In the genomic region with DNA sequence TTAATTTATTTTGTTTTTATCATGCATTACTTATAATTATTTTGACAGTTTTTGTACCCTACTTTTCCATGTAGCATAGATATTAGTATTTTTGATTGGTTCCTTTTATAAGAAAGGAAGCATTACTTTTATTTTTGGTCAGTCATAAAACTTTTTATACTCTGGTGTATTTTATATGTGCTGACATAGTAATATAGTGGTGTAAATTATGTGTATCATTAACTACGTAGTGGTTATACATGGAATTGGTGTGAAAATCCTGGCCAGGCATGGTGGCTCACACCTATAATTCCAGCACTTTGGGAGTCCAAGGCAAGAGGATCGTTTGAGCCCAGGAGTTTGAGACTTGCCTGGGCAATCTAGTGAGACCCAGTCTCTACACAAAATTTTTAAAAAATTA, we compare ENCODE assay signal across 19 cellular contexts. TPM values are rescaled to one million over a fixed set of nuclear protein-coding genes. Genes with fewer than 3 reads are reported as not detected.
DNase-seq lines count a peak whose midpoint lies in the region; ATAC-seq, FAIRE-seq and TF ChIP-seq lines count a peak whose summit lies in the region.
"Had no signal": no experiment of that assay in that cellular context is flagged by ENCODE, and none has a peak within 500 bp of the region (broad histone marks: within the 10 kb centered on the region; RNA-seq: fewer than 3 reads in every experiment).

No MANE protein-coding gene starts in this region.

- DNase-seq in A549 (ENCODE audit: low read depth in 1 of 2, low spot score in 1 of 2), result no peak
- no peak for DNase-seq in left colon
- DNase-seq in stimulated activated effector memory CD8-positive, alpha-beta T cell treated with anti-CD3 and anti-CD28 coated beads, Interleukin-12 subunit alpha, Interleukin-12 subunit beta, amount 100 ng/mL, for 72 hours (ENCODE audit: low spot score in 2 of 2), result no peak
- no peak for DNase-seq in 8988T
- no peak for DNase-seq in chondrocyte (ENCODE audit: low spot score)
- no peak for DNase-seq in nephron progenitor cell
- DNase-seq: AML-193; Caco-2; Calu3; CD4-positive, alpha-beta T cell; CD8-positive, alpha-beta T cell; DMS79 treated with DMSO at 0.1 percent for 48 hours; GF-D8 had no signal

- no peak overlapping the region for H3K4me2 ChIP-seq in A549
- H3K4me2 ChIP-seq: BLaER1 treated with 17β-estradiol and CSF1 and Interleukin-3, amounts not matched to agents 10 nM and 100 nM had no signal

- H3K9me3 ChIP-seq in A549, result no peaks in the 10 kb centered on the region
- H3K9me3 ChIP-seq: BLaER1 treated with 17β-estradiol and CSF1 and Interleukin-3, amounts not matched to agents 10 nM and 100 nM; Caco-2 had no signal

- no peak overlapping the region for H3K4me3 Mint-ChIP-seq in stimulated activated effector memory CD8-positive, alpha-beta T cell treated with anti-CD3 and anti-CD28 coated beads, Interleukin-12 subunit alpha, Interleukin-12 subunit beta, amount 100 ng/mL, for 72 hours
- H3K4me3 Mint-ChIP-seq in chondrocyte (ENCODE audit: unreplicated experiment), result no peak overlapping the region
- H3K4me3 Mint-ChIP-seq in nephron progenitor cell, result no peak overlapping the region
- H3K4me3 Mint-ChIP-seq: B cell; CD4-positive, alpha-beta T cell; CD8-positive, alpha-beta T cell had no signal

- peaks cover 81% of the 10 kb centered on the region for H3K36me3 Mint-ChIP-seq in stimulated activated effector memory CD8-positive, alpha-beta T cell treated with anti-CD3 and anti-CD28 coated beads, Interleukin-12 subunit alpha, Interleukin-12 subunit beta, amount 100 ng/mL, for 72 hours
- peaks cover 22% of the 10 kb centered on the region for H3K36me3 Mint-ChIP-seq in chondrocyte (ENCODE audit: low read depth)
- H3K36me3 Mint-ChIP-seq in nephron progenitor cell (ENCODE audit: low read depth), result peaks cover 21% of the 10 kb centered on the region

- 86% methylated on average over 2 of the region's 2 CpGs for WGBS in A549 (ENCODE audit: missing lambda C conversion rate)

- H3K4me1 Mint-ChIP-seq in stimulated activated effector memory CD8-positive, alpha-beta T cell treated with anti-CD3 and anti-CD28 coated beads, Interleukin-12 subunit alpha, Interleukin-12 subunit beta, amount 100 ng/mL, for 72 hours, result no peaks in the 10 kb centered on the region
- H3K4me1 Mint-ChIP-seq in chondrocyte (ENCODE audit: low read depth), result no peaks in the 10 kb centered on the region
- no peaks in the 10 kb centered on the region for H3K4me1 Mint-ChIP-seq in nephron progenitor cell
- H3K4me1 Mint-ChIP-seq: B cell had no signal

- TF ChIP-seq EP300 in A549 (IDR thresholded peaks at IDR 0.05), result no peak

- no peak for TF ChIP-seq RAD21 in A549 (conservative IDR thresholded peaks at IDR 0.05 in 1 of 2, IDR thresholded peaks at IDR 0.05 in 1 of 2)

- POLR2A ChIA-PET in A549 (lab: Yijun Ruan, JAX), result no interaction called here

- CTCF ChIA-PET in A549 (lab: Yijun Ruan, JAX), result interaction anchor here (1.1 to 1.7 kb wide), 2 partner anchors 14 to 19 kb away, joined by 3 to 4 read pairs; a partner anchor contains a TSS

- H3K27ac ChIP-seq in A549, result no peak overlapping the region
- H3K27ac ChIP-seq: BLaER1 treated with 17β-estradiol and CSF1 and Interleukin-3, amounts not matched to agents 10 nM and 100 nM; C4-2B had no signal

- FAIRE-seq in A549 (lab: Jason Lieb, UNC), result no peak
- FAIRE-seq: D721Med, G401.6, GM12891 had no signal

- no peak for TF ChIP-seq CTCF in A549 (IDR thresholded peaks at IDR 0.05)
- TF ChIP-seq CTCF in chondrocyte (IDR thresholded peaks at IDR 0.05), result no peak
- TF ChIP-seq CTCF in nephron progenitor cell (IDR thresholded peaks at IDR 0.05), result no peak

- peak overlapping the region; percentile 65 for H3K27ac Mint-ChIP-seq in stimulated activated effector memory CD8-positive, alpha-beta T cell treated with anti-CD3 and anti-CD28 coated beads, Interleukin-12 subunit alpha, Interleukin-12 subunit beta, amount 100 ng/mL, for 72 hours
- no peak overlapping the region for H3K27ac Mint-ChIP-seq in chondrocyte (ENCODE audit: unreplicated experiment)
- no peak overlapping the region for H3K27ac Mint-ChIP-seq in nephron progenitor cell
- H3K27ac Mint-ChIP-seq: B cell; CD4-positive, alpha-beta T cell; CD8-positive, alpha-beta T cell had no signal

- H3K9me3 Mint-ChIP-seq in stimulated activated effector memory CD8-positive, alpha-beta T cell treated with anti-CD3 and anti-CD28 coated beads, Interleukin-12 subunit alpha, Interleukin-12 subunit beta, amount 100 ng/mL, for 72 hours, result no peaks in the 10 kb centered on the region
- no peaks in the 10 kb centered on the region for H3K9me3 Mint-ChIP-seq in chondrocyte (ENCODE audit: low read depth)
- no peaks in the 10 kb centered on the region for H3K9me3 Mint-ChIP-seq in nephron progenitor cell
- H3K9me3 Mint-ChIP-seq: CD4-positive, alpha-beta T cell; CD8-positive, alpha-beta T cell had no signal

- no peak for TF ChIP-seq POLR2A in A549 (IDR thresholded peaks at IDR 0.05; ENCODE audit: low read length)

- no peak overlapping the region for H3K4me3 ChIP-seq in A549
- H3K4me3 ChIP-seq: BLaER1 treated with 17β-estradiol and CSF1 and Interleukin-3, amounts not matched to agents 10 nM and 100 nM had no signal

- H3K4me1 ChIP-seq in A549, result no peaks in the 10 kb centered on the region
- H3K4me1 ChIP-seq: BLaER1 treated with 17β-estradiol and CSF1 and Interleukin-3, amounts not matched to agents 10 nM and 100 nM; Caco-2 had no signal

- intact Hi-C loops in left colon (cut with DNase I, micrococcal nuclease), result no loop called here

- H3K27me3 Mint-ChIP-seq in chondrocyte (ENCODE audit: low read depth) (no peaks in the 10 kb centered on the region), nephron progenitor cell (ENCODE audit: low read depth, poor library complexity) (no peaks in the 10 kb centered on the region)
- H3K27me3 Mint-ChIP-seq: B cell; CD4-positive, alpha-beta T cell had no signal

- ATAC-seq in A549 (no peak), left colon (peak; percentile 61)
- no peak for ATAC-seq in stimulated activated effector memory CD8-positive, alpha-beta T cell treated with anti-CD3 and anti-CD28 coated beads, Interleukin-12 subunit alpha, Interleukin-12 subunit beta, amount 100 ng/mL, for 72 hours
- ATAC-seq: CD8-positive, alpha-beta T cell had no signal

TF ChIP-seq in A549, 52 proteins besides CTCF, POLR2A, EP300 and RAD21:
- TF ChIP-seq, protein P1, sequence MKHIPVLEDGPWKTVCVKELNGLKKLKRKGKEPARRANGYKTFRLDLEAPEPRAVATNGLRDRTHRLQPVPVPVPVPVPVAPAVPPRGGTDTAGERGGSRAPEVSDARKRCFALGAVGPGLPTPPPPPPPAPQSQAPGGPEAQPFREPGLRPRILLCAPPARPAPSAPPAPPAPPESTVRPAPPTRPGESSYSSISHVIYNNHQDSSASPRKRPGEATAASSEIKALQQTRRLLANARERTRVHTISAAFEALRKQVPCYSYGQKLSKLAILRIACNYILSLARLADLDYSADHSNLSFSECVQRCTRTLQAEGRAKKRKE (CRISPR knock-in tag; IDR thresholded peaks at IDR 0.05; ENCODE audit: low read depth), result no peak
- TF ChIP-seq MAFK (IDR thresholded peaks at IDR 0.05; ENCODE audit: partially characterized antibody), result peak; percentile 37

RNA-seq across cellular contexts. Expression of a gene that starts 18.8 kb away (rescaled TPM):
- polyA plus RNA-seq in A549 (2011; rRNA removed) (94.0 and 153 TPM in 2 replicates), A549 (2017; fragmentation: RNase III; extraction: RNeasy Plus Mini Kit Qiagen cat#74134 plus additional on column Dnase treatment) (111 to 123 TPM (median 120 TPM) in 3 replicates)
- polyA plus RNA-seq in A549 (2012; cell fraction: cytosol; rRNA removed), result 60.8 and 77.2 TPM in 2 replicates
- polyA plus RNA-seq in A549 (2012; cell fraction: nucleus; rRNA removed), result 31.2 and 45.5 TPM in 2 replicates
- 63.2 and 69.5 TPM in 2 replicates for polyA minus RNA-seq in A549 (2011; rRNA and poly(A)+ RNA removed)
- total RNA-seq in left colon (10 to 100 TPM; 78.8 to 82.7 TPM), chondrocyte (59.3 to 60.9 TPM (median 60.4 TPM) in 3 replicates)

RNA-seq across cellular contexts. Expression of a gene that starts 33.2 kb away (rescaled TPM):
- polyA plus RNA-seq in A549 (2011; rRNA removed) (44.6 and 47.8 TPM in 2 replicates), A549 (2017; fragmentation: RNase III; extraction: RNeasy Plus Mini Kit Qiagen cat#74134 plus additional on column Dnase treatment) (21.8 to 23.3 TPM (median 22.0 TPM) in 3 replicates)
- 23.6 and 29.7 TPM in 2 replicates for polyA plus RNA-seq in A549 (2012; cell fraction: cytosol; rRNA removed)
- polyA plus RNA-seq in A549 (2012; cell fraction: nucleus; rRNA removed), result 20.2 and 29.1 TPM in 2 replicates
- polyA minus RNA-seq in A549 (2011; rRNA and poly(A)+ RNA removed), result 71.1 and 71.2 TPM in 2 replicates
- total RNA-seq in left colon (10 to 100 TPM; 17.5 to 19.1 TPM), chondrocyte (13.5 to 18.3 TPM (median 16.4 TPM) in 3 replicates)
